ENCODE assay signal across 25 cellular contexts in genomic region chr13:52067237-52067636, GRCh38. TPM values are rescaled to one million over a fixed set of nuclear protein-coding genes. Genes with fewer than 3 reads are reported as not detected.
DNase-seq lines count a peak whose midpoint lies in the region; ATAC-seq and TF ChIP-seq lines count a peak whose summit lies in the region.
"Had no signal": no experiment of that assay in that cellular context is flagged by ENCODE, and none has a peak within 500 bp of the region (broad histone marks: within the 10 kb centered on the region; RNA-seq: fewer than 3 reads in every experiment).

No MANE protein-coding gene starts in this region.

- CTCF ChIA-PET in HEK293 (lab: Yijun Ruan, JAX): no interaction called here

- no peak overlapping the region for H2BK5ac ChIP-seq in mesendoderm (ENCODE audit: low read length)

- H3K79me2 ChIP-seq in mesendoderm (ENCODE audit: control insufficient read depth, insufficient read depth, low read length) (no peaks in the 10 kb centered on the region), Karpas-422 (ENCODE audit: low read length) (no peaks in the 10 kb centered on the region)

- no peak overlapping the region for H2BK120ac ChIP-seq in mesendoderm (ENCODE audit: low read depth, low read length)

- H3K27me3 ChIP-seq in mesendoderm (ENCODE audit: insufficient read depth, low read length, poor library complexity): no peaks in the 10 kb centered on the region
- H3K27me3 ChIP-seq in Karpas-422 (ENCODE audit: low read length): no peaks in the 10 kb centered on the region
- H3K27me3 ChIP-seq: BLaER1, heart right ventricle, stomach, upper lobe of right lung had no signal

- DNase-seq in NCI-H748 (lab: John Stamatoyannopoulos, UW; ENCODE audit: unreplicated experiment) (peak; percentile 10), NCI-H748 treated with DMSO at 0.1 percent for 48 hours (lab: John Stamatoyannopoulos, UW) (no peak), astrocyte of the spinal cord (ENCODE audit: low read depth, low spot score) (peak; percentile 8), mesendoderm (peak; percentile 42), NCI-H1092 (lab: John Stamatoyannopoulos, UW) (no peak), Karpas-422 (no peak)
- DNase-seq: DMS153; endodermal cell; GOT3; heart right ventricle; immature natural killer cell; KG1; left ventricle myocardium superior; NCI-H1092 treated with DMSO at 0.1 percent for 48 hours; NCI-H2029 treated with DMSO at 0.1 percent for 48 hours; NCI-H446; stimulated activated CD4-positive, alpha-beta T cell treated with anti-CD3 and anti-CD28 coated beads, Interleukin-4, amount 100 ng/mL, for 1 hour; stomach; T-helper 9 cell; upper lobe of right lung had no signal

- no peaks in the 10 kb centered on the region for H4K20me1 ChIP-seq in Karpas-422 (ENCODE audit: insufficient read depth, low read depth, low read length)
- H4K20me1 ChIP-seq: BLaER1 had no signal

- H3K4me2 ChIP-seq in mesendoderm (ENCODE audit: low read length) (no peak overlapping the region), Karpas-422 (ENCODE audit: low read depth, low read length, poor library complexity, severe bottlenecking) (no peak overlapping the region)
- H3K4me2 ChIP-seq: BLaER1 had no signal

- no peak overlapping the region for H3K23ac ChIP-seq in mesendoderm (ENCODE audit: low read length)

- POLR2A ChIA-PET in HEK293 (lab: Yijun Ruan, JAX): no interaction called here

- H4K8ac ChIP-seq in mesendoderm (ENCODE audit: low read depth, low read length): no peak overlapping the region

- no peaks in the 10 kb centered on the region for H3K36me3 ChIP-seq in HEK293 (ENCODE audit: control insufficient read depth in 2 of 2, insufficient read depth in 1 of 2, low read length in 2 of 2)
- no peaks in the 10 kb centered on the region for H3K36me3 ChIP-seq in mesendoderm (ENCODE audit: control insufficient read depth, insufficient read depth, low read length)
- H3K36me3 ChIP-seq in Karpas-422 (ENCODE audit: insufficient read depth, low read length): no peaks in the 10 kb centered on the region
- H3K36me3 ChIP-seq: BLaER1, heart right ventricle, stomach, upper lobe of right lung had no signal

- no peak overlapping the region for H3K56ac ChIP-seq in mesendoderm (ENCODE audit: low read length)

- no peak overlapping the region for H3K27ac ChIP-seq in HEK293 (ENCODE audit: extremely low read depth, low read depth, low read length)
- no peak overlapping the region for H3K27ac ChIP-seq in mesendoderm (ENCODE audit: low read depth, low read length)
- H3K27ac ChIP-seq in Karpas-422 (ENCODE audit: low read length): no peak overlapping the region
- H3K27ac ChIP-seq: BLaER1, heart right ventricle, stomach, upper lobe of right lung had no signal

- H3K9me3 ChIP-seq in HEK293 (ENCODE audit: control insufficient read depth, insufficient read depth, low read depth, low read length): no peaks in the 10 kb centered on the region; the same call in 1 of the 2 replicates
- H3K9me3 ChIP-seq in Karpas-422 (ENCODE audit: low read length): peaks cover 10% of the 10 kb centered on the region

- no peaks in the 10 kb centered on the region for H3K79me1 ChIP-seq in mesendoderm (ENCODE audit: low read length)

- no peaks in the 10 kb centered on the region for H3K9me2 ChIP-seq in Karpas-422 (replicated peaks; ENCODE audit: insufficient read depth, low read length)

- H3K9ac ChIP-seq in mesendoderm (ENCODE audit: low read length): no peak overlapping the region
- H3K9ac ChIP-seq in Karpas-422 (ENCODE audit: low read length): no peak overlapping the region
- H3K9ac ChIP-seq: BLaER1 had no signal

- no peak overlapping the region for H2BK15ac ChIP-seq in mesendoderm (replicated peaks; ENCODE audit: low read depth)

- no peak overlapping the region for H2AFZ ChIP-seq in Karpas-422 (ENCODE audit: low read length)

- no peak for ATAC-seq in activated CD4-positive, CD25-positive, alpha-beta regulatory T cell treated with anti-CD3 and anti-CD28 coated beads, Interleukin-2, amount 50 U/mL, for 24 hours
- ATAC-seq: activated naive CD4-positive, alpha-beta T cell treated with anti-CD3 and anti-CD28 coated beads, Interleukin-2, amount 50 U/mL, for 72 hours; heart right ventricle; left ventricle myocardium superior; SK-N-SH treated with all-trans-retinoic acid at 6 μM for 48 hours; upper lobe of right lung had no signal

- H3K4me1 ChIP-seq in HEK293 (ENCODE audit: control insufficient read depth, insufficient read depth, low read length) (no peaks in the 10 kb centered on the region), mesendoderm (ENCODE audit: control insufficient read depth, low read depth, low read length) (no peaks in the 10 kb centered on the region), Karpas-422 (ENCODE audit: low read length) (no peaks in the 10 kb centered on the region)
- H3K4me1 ChIP-seq: BLaER1, stomach, upper lobe of right lung had no signal

- H3K18ac ChIP-seq in mesendoderm (ENCODE audit: low read length): no peak overlapping the region

- TF ChIP-seq CTCF in HEK293 (tag by site-specific recombination; IDR thresholded peaks at IDR 0.05) (no peak), astrocyte of the spinal cord (IDR thresholded peaks at IDR 0.05; ENCODE audit: low read depth, low read length) (no peak)

- no peak overlapping the region for H3K4ac ChIP-seq in mesendoderm (ENCODE audit: low read depth, low read length)

- H4K5ac ChIP-seq in mesendoderm (ENCODE audit: low read length): no peak overlapping the region

- in situ Hi-C loops in astrocyte of the spinal cord (cut with HindIII; ENCODE audit: low sequenced_read_pairs): no loop called here

- no peak overlapping the region for H2AK5ac ChIP-seq in mesendoderm (ENCODE audit: low read length)

- no peak overlapping the region for H3K4me3 ChIP-seq in HEK293 (ENCODE audit: low read depth, low read length)
- no peak overlapping the region for H3K4me3 ChIP-seq in astrocyte of the spinal cord (ENCODE audit: low read depth, low read length)
- H3K4me3 ChIP-seq in mesendoderm (ENCODE audit: low read length): no peak overlapping the region
- H3K4me3 ChIP-seq in Karpas-422 (ENCODE audit: low read length): no peak overlapping the region
- H3K4me3 ChIP-seq: BLaER1, heart right ventricle, stomach, upper lobe of right lung had no signal

TF ChIP-seq in HEK293, 187 proteins besides CTCF, POLR2A, EP300 and RAD21 (continues in another document):
- no peak for TF ChIP-seq ZNF530 (tag by site-specific recombination; IDR thresholded peaks at IDR 0.05; ENCODE audit: low read depth)
- TF ChIP-seq ZNF677 (tag by site-specific recombination; IDR thresholded peaks at IDR 0.05): peak; percentile 50; the same call in 1 of the 2 replicates
- TF ChIP-seq ZNF518A (tag by site-specific recombination; conservative IDR thresholded peaks at IDR 0.05; ENCODE audit: low read depth): 0 out of 2 replicates have a peak, but pooled peaks have one; percentile 17
- TF ChIP-seq INSM2 (tag by site-specific recombination; IDR thresholded peaks at IDR 0.05): no peak

RNA-seq across cellular contexts. Expression of gene UTP14C, which starts 42.7 kb away (rescaled TPM):
- 14.3 TPM for polyA plus RNA-seq in mesendoderm (2013, experiment 1 of 2)
- polyA plus RNA-seq in mesendoderm (2013, experiment 2 of 2): 14.4 TPM
- 6.6 and 10.1 TPM in 2 replicates for total RNA-seq in Karpas-422 (2014; rRNA removed; shearing (Covaris generic); ENCODE audit: low replicate concordance)

RNA-seq across cellular contexts. Expression of gene ALG11, which starts 55.0 kb away (rescaled TPM):
- polyA plus RNA-seq in mesendoderm (2013, experiment 1 of 2): 12.4 TPM
- polyA plus RNA-seq in mesendoderm (2013, experiment 2 of 2): 11.3 TPM
- total RNA-seq in Karpas-422 (2014; rRNA removed; shearing (Covaris generic); ENCODE audit: low replicate concordance): 12.2 and 17.6 TPM in 2 replicates

RNA-seq across cellular contexts. Expression of gene ATP7B, which starts 56.0 kb away (rescaled TPM):
- polyA plus RNA-seq in mesendoderm (2013, experiment 1 of 2): 2.0 TPM
- 2.1 TPM for polyA plus RNA-seq in mesendoderm (2013, experiment 2 of 2)
- total RNA-seq in Karpas-422 (2014; rRNA removed; shearing (Covaris generic); ENCODE audit: low replicate concordance): 1.1 and 3.3 TPM in 2 replicates

Comparison
In these comparisons a context has a peak if more than half of its experiments do, and no peak if none do; other contexts are left out.
1. DNase-seq: peak in NCI-H748 (single experiment), astrocyte of the spinal cord (single experiment) and mesendoderm (single experiment); none in NCI-H748 treated with DMSO at 0.1 percent for 48 hours (single experiment), NCI-H1092 (single experiment) and Karpas-422 (single experiment).